1 cellular context compared by ENCODE assay signal in genomic region chr5:136042156-136042555, GRCh38.
TF ChIP-seq lines count a peak whose summit lies in the region.

No MANE protein-coding gene starts in this region.

TF ChIP-seq in SK-N-SH, 30 proteins besides CTCF, POLR2A, EP300 and RAD21 (continued from another document):
- TF ChIP-seq RXRA (IDR thresholded peaks at IDR 0.05; ENCODE audit: borderline replicate concordance, low read depth): no peak
- TF ChIP-seq RFX5 (IDR thresholded peaks at IDR 0.05; ENCODE audit: low read length): no peak
- no peak for TF ChIP-seq USF2 (IDR thresholded peaks at IDR 0.05; ENCODE audit: borderline replicate concordance, low read depth, low read length)
- TF ChIP-seq RCOR1 (IDR thresholded peaks at IDR 0.05; ENCODE audit: low read length): no peak
- TF ChIP-seq EZH2phosphoT487 (IDR thresholded peaks at IDR 0.05; ENCODE audit: borderline replicate concordance, low read depth): no peak
- no peak for TF ChIP-seq IRF3 (IDR thresholded peaks at IDR 0.05; ENCODE audit: low read depth, low read length)
- TF ChIP-seq JUND (IDR thresholded peaks at IDR 0.05): no peak
- TF ChIP-seq FOSL2 (IDR thresholded peaks at IDR 0.05; ENCODE audit: borderline replicate concordance, low read depth): no peak
- TF ChIP-seq CHD2 (IDR thresholded peaks at IDR 0.05; ENCODE audit: low read length, partially characterized antibody): no peak
- TF ChIP-seq TAF1 (IDR thresholded peaks at IDR 0.05; ENCODE audit: borderline replicate concordance, low read depth, low read length): no peak
- no peak for TF ChIP-seq TEAD4 (IDR thresholded peaks at IDR 0.05; ENCODE audit: borderline replicate concordance, insufficient read depth)
- TF ChIP-seq PBX3 (IDR thresholded peaks at IDR 0.05): no peak
